ENCODE assay signal across 11 cellular contexts in the genomic region with DNA sequence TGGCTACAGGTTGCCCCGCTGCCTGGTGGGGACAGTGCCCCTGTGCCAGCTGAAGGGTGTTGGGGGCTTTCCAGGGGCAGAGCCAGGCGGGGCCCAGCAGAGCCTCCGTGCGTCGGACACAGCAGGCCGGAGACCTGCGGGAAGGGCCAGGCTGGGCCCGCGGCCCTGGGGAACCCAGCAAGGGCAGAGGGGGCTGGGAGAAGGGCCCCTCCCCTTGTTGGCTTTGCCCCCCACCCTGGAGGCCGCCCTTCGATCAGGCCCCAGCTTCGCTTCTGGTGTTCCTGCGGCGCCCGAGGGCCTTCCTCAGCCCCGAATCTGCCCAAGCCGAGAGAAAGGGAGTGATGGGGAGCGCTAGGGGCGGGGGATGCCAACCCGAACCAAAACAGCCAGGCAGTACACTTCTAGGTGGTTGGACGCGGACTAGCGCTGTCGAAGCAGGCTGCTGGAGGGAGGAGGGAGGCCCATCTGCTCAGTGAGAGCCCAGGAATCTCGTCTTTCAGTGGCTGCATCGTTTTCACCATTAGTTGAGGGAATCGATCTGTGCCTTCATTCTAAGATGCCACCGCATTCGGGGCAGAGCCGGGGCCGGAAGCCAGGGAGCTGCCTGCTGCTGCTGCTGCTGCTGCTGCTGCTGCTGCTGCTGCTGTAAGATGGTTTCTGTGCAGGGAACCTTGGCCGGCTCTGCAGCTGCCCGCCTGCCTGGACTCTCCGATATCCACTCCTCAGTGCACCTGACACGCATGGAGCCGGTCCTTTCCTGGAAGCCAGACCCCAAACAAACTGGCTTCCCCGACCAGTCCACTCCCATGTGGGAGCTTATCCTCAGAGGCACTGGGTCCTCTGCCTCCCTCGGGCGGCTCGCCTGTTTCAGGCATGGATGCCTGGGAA. TPM values are rescaled to one million over a fixed set of nuclear protein-coding genes. Genes with fewer than 3 reads are reported as not detected.
DNase-seq lines count a peak whose midpoint lies in the region; ATAC-seq, FAIRE-seq and TF ChIP-seq lines count a peak whose summit lies in the region.
"Had no signal": no experiment of that assay in that cellular context is flagged by ENCODE, and none has a peak within 500 bp of the region (broad histone marks: within the 10 kb centered on the region; RNA-seq: fewer than 3 reads in every experiment).

No MANE protein-coding gene starts in this region.

- intact Hi-C loops in Calu3 (cut with micrococcal nuclease; ENCODE audit: unreplicated experiment) = no loop called here

- H3K27me3 ChIP-seq in NT2/D1 (ENCODE audit: insufficient read depth, insufficient read length) = peaks cover 37% of the 10 kb centered on the region
- peaks cover 5% of the 10 kb centered on the region for H3K27me3 ChIP-seq in iPS-15b (ENCODE audit: control insufficient read depth, insufficient read depth, low read length)
- H3K27me3 ChIP-seq in SJCRH30 = no peaks in the 10 kb centered on the region; the same call in 1 of the 2 replicates

- TF ChIP-seq RAD21 in A549 (conservative IDR thresholded peaks at IDR 0.05 in 1 of 2, IDR thresholded peaks at IDR 0.05 in 1 of 2) = no peak

- peaks cover 64% of the 10 kb centered on the region for H3K27me3 Mint-ChIP-seq in Calu3 (ENCODE audit: unreplicated experiment)

- peak overlapping the region; percentile 66 for H3K4me3 Mint-ChIP-seq in Calu3 (ENCODE audit: low read depth, unreplicated experiment)

- no peak overlapping the region for H3K27ac Mint-ChIP-seq in Calu3 (ENCODE audit: unreplicated experiment)

- POLR2A ChIA-PET in A549 (lab: Yijun Ruan, JAX) = no interaction called here

- ATAC-seq in A549 = peak in 1 of 2 experiments; percentile 39; a peak in 3 of 6 replicates
- ATAC-seq in HG03342 (IDR thresholded peaks at IDR 0.05; ENCODE audit: unreplicated experiment) = no peak
- no peak for ATAC-seq in GM21737 (IDR thresholded peaks at IDR 0.05; ENCODE audit: unreplicated experiment)

- peaks cover 8% of the 10 kb centered on the region; the same call in 1 of the 3 replicates for H3K4me1 ChIP-seq in A549
- H3K4me1 ChIP-seq in NT2/D1 (ENCODE audit: insufficient read depth, insufficient read length) = peaks cover 13% of the 10 kb centered on the region
- H3K4me1 ChIP-seq in iPS-15b (ENCODE audit: control insufficient read depth, insufficient read depth, low read length) = peaks cover 10% of the 10 kb centered on the region
- H3K4me1 ChIP-seq in SJCRH30 = no peaks in the 10 kb centered on the region

- H3K36me3 ChIP-seq in NT2/D1 (ENCODE audit: insufficient read depth, insufficient read length, low read length) (peaks cover 1% of the 10 kb centered on the region), iPS-15b (ENCODE audit: control insufficient read depth, insufficient read depth, low read length) (peaks cover 2% of the 10 kb centered on the region), SJCRH30 (no peaks in the 10 kb centered on the region)
- H3K36me3 ChIP-seq: sigmoid colon had no signal

- TF ChIP-seq EP300 in A549 (IDR thresholded peaks at IDR 0.05) = no peak

- H3K4me2 ChIP-seq in A549 = peak overlapping the region; percentile 98

- TF ChIP-seq POLR2A in A549 (IDR thresholded peaks at IDR 0.05; ENCODE audit: low read length) = no peak

- DNase-seq in A549 (ENCODE audit: low read depth in 1 of 2, low spot score in 1 of 2) = no peak
- DNase-seq in Calu3 = no peak
- no peak for DNase-seq in NT2/D1 (ENCODE audit: low read depth, low spot score)
- no peak for DNase-seq in SJCRH30
- DNase-seq in hippocampal formation (lab: John Stamatoyannopoulos, UW) = no peak
- DNase-seq: foreskin melanocyte, OCI-M1, sigmoid colon had no signal

- BruUV-seq in Calu3 (replicated peaks; lab: Mats Ljungman, UMichigan) = no TSS peak

- H3K4me3 ChIP-seq in A549 (peak overlapping the region; percentile 55), NT2/D1 (ENCODE audit: insufficient read length, low read depth) (peak overlapping the region; percentile 79), iPS-15b (ENCODE audit: low read depth, low read length) (peak overlapping the region; percentile 92), SJCRH30 (no peak overlapping the region)
- H3K4me3 ChIP-seq: sigmoid colon had no signal

- no peak for TF ChIP-seq CTCF in A549 (IDR thresholded peaks at IDR 0.05)
- TF ChIP-seq CTCF in Calu3 (IDR thresholded peaks at IDR 0.05; ENCODE audit: unreplicated experiment) = no peak

- WGBS in A549 (ENCODE audit: missing lambda C conversion rate) = 28% methylated on average over 28 of the region's 40 CpGs

- no peak overlapping the region for H3K27ac ChIP-seq in A549
- no peak overlapping the region for H3K27ac ChIP-seq in SJCRH30
- H3K27ac ChIP-seq: sigmoid colon had no signal

- CTCF ChIA-PET in A549 (lab: Yijun Ruan, JAX) = interaction anchor here (1.6 to 3.4 kb wide), 2 partner anchors 32 to 34 kb away, joined by 5 to 31 read pairs; no protein-coding TSS in a partner anchor
- CTCF ChIA-PET in Calu3 (lab: Charles Lee) = interaction anchor here (0.7 kb wide), 1 partner anchor 682 kb away, joined by 3 read pairs; no protein-coding TSS in a partner anchor

- H3K4me1 Mint-ChIP-seq in Calu3 (ENCODE audit: low read depth, unreplicated experiment) = peaks cover 6% of the 10 kb centered on the region

- no peaks in the 10 kb centered on the region for H3K9me3 Mint-ChIP-seq in Calu3 (ENCODE audit: low read depth, unreplicated experiment)

- H3K9ac ChIP-seq in NT2/D1 (ENCODE audit: insufficient read length, low read depth) = peak overlapping the region; percentile 92
- peak overlapping the region; percentile 81 for H3K9ac ChIP-seq in iPS-15b (ENCODE audit: low read depth, low read length)

- no peak for FAIRE-seq in A549 (lab: Jason Lieb, UNC)

- no peaks in the 10 kb centered on the region for H3K36me3 Mint-ChIP-seq in Calu3 (ENCODE audit: insufficient read depth, unreplicated experiment)

- H3K9me3 ChIP-seq in A549 (peaks cover 8% of the 10 kb centered on the region), NT2/D1 (ENCODE audit: insufficient read depth, low read length) (no peaks in the 10 kb centered on the region), iPS-15b (ENCODE audit: control insufficient read depth, insufficient read depth, low read length) (no peaks in the 10 kb centered on the region), SJCRH30 (replicated peaks) (no peaks in the 10 kb centered on the region)

TF ChIP-seq in A549, 52 proteins besides CTCF, POLR2A, EP300 and RAD21 (continues in another document):
- TF ChIP-seq MAFK (IDR thresholded peaks at IDR 0.05; ENCODE audit: partially characterized antibody) (no peak), KDM1A (IDR thresholded peaks at IDR 0.05; ENCODE audit: low read depth) (no peak), MAZ (IDR thresholded peaks at IDR 0.05; ENCODE audit: borderline replicate concordance, low read depth, low read length) (no peak), TFCP2L1 (CRISPR knock-in tag; IDR thresholded peaks at IDR 0.05) (no peak), REST (IDR thresholded peaks at IDR 0.05) (no peak), HMGXB4 (CRISPR knock-in tag; IDR thresholded peaks at IDR 0.05; ENCODE audit: borderline replicate concordance) (no peak), CBX2 (IDR thresholded peaks at IDR 0.05; ENCODE audit: borderline replicate concordance, low read depth) (no peak), SREBF2 (IDR thresholded peaks at IDR 0.05) (no peak), CHD2 (IDR thresholded peaks at IDR 0.05; ENCODE audit: low read length, partially characterized antibody) (no peak), RFX5 (IDR thresholded peaks at IDR 0.05) (no peak), ZC3H11A (IDR thresholded peaks at IDR 0.05) (no peak)

RNA-seq across cellular contexts. Expression of gene JPH3, which starts 1.6 kb away (rescaled TPM):
- polyA plus RNA-seq in A549 (2011; rRNA removed) = 0.36 and 0.38 TPM in 2 replicates
- polyA plus RNA-seq in A549 (2012; cell fraction: cytosol; rRNA removed) = 0.66 and 0.96 TPM in 2 replicates
- 0.80 and 0.91 TPM in 2 replicates for polyA plus RNA-seq in A549 (2012; cell fraction: nucleus; rRNA removed)
- polyA plus RNA-seq in A549 (2017; fragmentation: RNase III; extraction: RNeasy Plus Mini Kit Qiagen cat#74134 plus additional on column Dnase treatment) = 1.4 to 1.6 TPM (median 1.4 TPM) in 3 replicates
- 0.17 and 0.58 TPM in 2 replicates for polyA minus RNA-seq in A549 (2011; rRNA and poly(A)+ RNA removed)
- total RNA-seq in Calu3 (2022) = 0.57 and 1.2 TPM in 2 replicates
- not detected in 2 replicates for total RNA-seq in SJCRH30 (2014; rRNA removed; shearing (Covaris generic))
